Comparison of ENCODE assay signal across 1 cellular context in the genomic region with DNA sequence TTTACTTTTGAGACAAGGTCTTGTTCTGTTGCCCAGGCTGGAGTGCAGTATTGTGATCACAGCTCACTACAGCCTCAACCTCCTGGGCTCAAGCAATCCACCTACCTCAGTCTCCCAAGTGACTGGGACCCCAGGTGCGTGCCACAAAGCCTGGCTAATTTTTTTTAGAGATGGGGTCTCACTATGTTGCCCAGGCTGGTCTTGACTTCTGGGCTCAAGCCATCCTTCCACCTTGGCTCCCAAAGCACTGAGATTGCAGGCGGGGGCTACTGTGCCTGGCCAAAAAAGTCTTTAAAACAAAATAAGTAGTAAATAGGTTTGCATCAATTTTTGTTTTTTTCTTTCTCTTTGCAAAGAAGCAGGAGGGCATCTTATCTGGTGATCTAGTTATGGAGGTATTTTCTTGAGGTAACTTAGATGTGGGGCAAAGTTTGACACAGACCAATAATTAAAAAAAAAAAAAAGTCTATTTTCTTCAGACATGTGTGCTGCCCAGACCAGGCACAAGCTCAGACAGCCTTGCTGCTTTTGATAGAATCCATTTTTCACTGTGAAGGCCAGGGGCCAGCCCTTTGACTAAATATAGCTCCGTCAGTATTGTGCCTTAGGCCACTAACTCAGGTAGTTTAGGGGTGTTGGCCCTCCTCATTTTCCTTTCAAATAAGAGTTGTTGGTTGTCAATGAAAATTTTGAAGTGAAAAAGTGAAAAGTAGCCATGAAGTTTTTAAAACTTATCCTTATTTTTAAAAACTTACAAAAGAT.
TF ChIP-seq lines count a peak whose summit lies in the region.

No MANE protein-coding gene starts in this region.

TF ChIP-seq in neural cell, 6 proteins besides CTCF, POLR2A, EP300 and RAD21 (continued from another document):
- TF ChIP-seq REST (IDR thresholded peaks at IDR 0.05; ENCODE audit: borderline replicate concordance) (no peak), TAF1 (IDR thresholded peaks at IDR 0.05; ENCODE audit: low read depth) (no peak)
